19 cellular contexts compared by ENCODE assay signal in the genomic region with DNA sequence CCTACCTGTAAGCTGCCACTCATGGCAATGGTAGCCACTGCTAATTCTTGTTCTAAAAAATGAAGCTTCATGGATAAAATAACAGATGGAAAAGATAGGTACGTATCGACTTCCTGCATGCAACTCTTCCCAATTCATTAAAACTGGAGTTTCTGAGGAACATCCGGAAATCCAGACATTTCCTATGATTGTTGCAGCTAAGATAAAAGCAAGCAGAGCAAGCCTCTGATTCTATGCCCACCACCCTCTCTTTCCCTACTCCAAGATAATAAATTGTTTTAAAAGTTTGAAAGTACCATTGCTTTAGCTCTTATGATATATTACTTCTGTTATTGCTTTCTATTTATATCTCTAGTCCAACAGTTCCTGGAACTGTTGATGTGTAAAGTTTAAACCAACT.
"Had no signal": no experiment of that assay in that cellular context is flagged by ENCODE, and none has a peak within 500 bp of the region (broad histone marks: within the 10 kb centered on the region; RNA-seq: fewer than 3 reads in every experiment).

No MANE protein-coding gene starts in this region.

- H3K4me1 ChIP-seq: right atrium auricular region had no signal

- H3K36me3 Mint-ChIP-seq: activated naive CD8-positive, alpha-beta T cell treated with anti-CD3 and anti-CD28 coated beads for 36 hours; brain; memory B cell; natural killer cell had no signal

- H3K9me3 ChIP-seq: colonic mucosa, mucosa of descending colon, right atrium auricular region had no signal

- H3K27ac ChIP-seq: colonic mucosa, right atrium auricular region had no signal

- H3K4me1 Mint-ChIP-seq: activated CD4-positive, alpha-beta T cell treated with anti-CD3 and anti-CD28 coated beads, Interleukin-2, amount 10 ng/mL, durations not matched to agents 7 days and 5 days; activated naive CD8-positive, alpha-beta T cell treated with anti-CD3 and anti-CD28 coated beads for 36 hours; memory B cell; natural killer cell had no signal

- H3K4me3 ChIP-seq: colonic mucosa, mucosa of descending colon, right atrium auricular region had no signal

- DNase-seq: activated CD4-positive, alpha-beta T cell treated with anti-CD3 and anti-CD28 coated beads, Interleukin-2, amount 10 ng/mL, durations not matched to agents 7 days and 5 days; activated CD4-positive, CD25-positive, alpha-beta regulatory T cell; activated CD8-positive, alpha-beta memory T cell treated with anti-CD3 and anti-CD28 coated beads, Interleukin-2, amount 50 U/mL, for 48 hours; activated gamma-delta T cell treated with Interleukin-2 at 50 U/mL for 16 hours; activated naive CD8-positive, alpha-beta T cell treated with anti-CD3 and anti-CD28 coated beads for 36 hours; activated T-cell treated with anti-CD3 and anti-CD28 coated beads, Interleukin-2, amount 50 U/mL, for 72 hours; amygdala; central memory CD4-positive, alpha-beta T cell; colonic mucosa; effector CD4-positive, alpha-beta T cell; foreskin melanocyte; mucosa of descending colon; natural killer cell; small intestine; stimulated activated naive CD8-positive, alpha-beta T cell treated with anti-CD3 and anti-CD28 coated beads, Interleukin-15, Interleukin-2, amounts not matched to agents 100 U/mL and 50 U/mL, for 24 hours had no signal

- ATAC-seq: activated T-cell treated with anti-CD3 and anti-CD28 coated beads, Interleukin-2, amount 50 U/mL, for 72 hours; mucosa of descending colon; natural killer cell; stimulated activated naive CD8-positive, alpha-beta T cell treated with anti-CD3 and anti-CD28 coated beads, Interleukin-15, Interleukin-2, amounts not matched to agents 100 U/mL and 50 U/mL, for 24 hours had no signal

- H3K36me3 ChIP-seq: colonic mucosa, right atrium auricular region had no signal

- H3K9me3 Mint-ChIP-seq: activated CD4-positive, alpha-beta T cell treated with anti-CD3 and anti-CD28 coated beads, Interleukin-2, amount 10 ng/mL, durations not matched to agents 7 days and 5 days; activated naive CD8-positive, alpha-beta T cell treated with anti-CD3 and anti-CD28 coated beads for 36 hours; memory B cell; T-helper 2 cell treated with Interferon-gamma antibody and Interleukin-4, amounts not matched to agents 5 μg/mL and 100 μg/mL, for 36 hours had no signal

- H3K27ac Mint-ChIP-seq: activated CD4-positive, alpha-beta T cell treated with anti-CD3 and anti-CD28 coated beads, Interleukin-2, amount 10 ng/mL, durations not matched to agents 7 days and 5 days; activated naive CD8-positive, alpha-beta T cell treated with anti-CD3 and anti-CD28 coated beads for 36 hours; activated T-cell treated with anti-CD3 and anti-CD28 coated beads, Interleukin-2, amount 50 U/mL, for 72 hours; memory B cell; natural killer cell; T-helper 2 cell treated with Interferon-gamma antibody and Interleukin-4, amounts not matched to agents 5 μg/mL and 100 μg/mL, for 36 hours had no signal

- H3K4me3 Mint-ChIP-seq: activated CD4-positive, alpha-beta T cell treated with anti-CD3 and anti-CD28 coated beads, Interleukin-2, amount 10 ng/mL, durations not matched to agents 7 days and 5 days; activated naive CD8-positive, alpha-beta T cell treated with anti-CD3 and anti-CD28 coated beads for 36 hours; activated T-cell treated with anti-CD3 and anti-CD28 coated beads, Interleukin-2, amount 50 U/mL, for 72 hours; brain; memory B cell; natural killer cell; T-helper 2 cell treated with Interferon-gamma antibody and Interleukin-4, amounts not matched to agents 5 μg/mL and 100 μg/mL, for 36 hours had no signal

- H3K27me3 ChIP-seq: colonic mucosa, right atrium auricular region had no signal
